In the genomic region with DNA sequence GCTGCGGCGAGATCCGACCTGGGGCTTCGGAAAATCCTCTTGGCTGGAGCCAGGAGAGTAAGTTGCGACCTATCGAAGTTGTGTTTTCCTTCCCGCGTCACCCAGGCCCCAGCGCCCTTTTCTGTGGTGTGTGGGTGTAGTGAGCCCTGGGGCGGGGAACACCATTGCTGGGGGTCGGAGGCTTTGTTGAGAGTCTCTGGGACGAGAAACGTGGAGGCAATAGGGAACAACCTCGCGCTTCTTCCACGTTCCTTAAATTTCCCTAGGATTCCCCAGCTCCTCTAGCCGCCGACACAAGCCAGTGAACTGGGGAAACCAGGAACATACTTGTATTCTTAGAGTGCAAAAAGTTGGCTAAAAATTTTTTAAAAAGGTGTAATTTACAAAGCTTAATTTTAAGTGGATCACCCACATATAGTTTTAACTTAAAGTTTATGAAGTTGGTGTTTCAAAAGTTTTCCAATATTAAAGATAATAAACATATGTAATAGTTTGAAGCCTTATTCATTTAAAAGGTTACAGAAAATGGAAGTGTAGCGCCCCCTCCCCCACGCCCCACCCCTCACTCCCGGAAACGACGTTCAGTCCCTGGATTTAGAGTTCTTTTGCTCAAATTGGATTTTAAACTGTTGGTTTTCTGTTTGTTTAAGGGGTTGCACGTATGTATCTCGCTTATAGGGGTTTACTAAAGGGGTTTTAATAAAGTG, we compare ENCODE assay signal across 8 cellular contexts. TPM values are rescaled to one million over a fixed set of nuclear protein-coding genes. Genes with fewer than 3 reads are reported as not detected.
DNase-seq lines count a peak whose midpoint lies in the region; ATAC-seq, FAIRE-seq and TF ChIP-seq lines count a peak whose summit lies in the region.

No MANE protein-coding gene starts in this region.

- no peaks in the 10 kb centered on the region for H3K27me3 ChIP-seq in astrocyte (ENCODE audit: insufficient read depth, low read length)
- no peaks in the 10 kb centered on the region for H3K27me3 ChIP-seq in liver (ENCODE audit: control insufficient read depth in 4 of 4, insufficient read depth in 4 of 4, low read length in 3 of 4)

- peaks cover 37% of the 10 kb centered on the region for H3K27me3 Mint-ChIP-seq in activated CD4-positive, alpha-beta T cell treated with anti-CD3 and anti-CD28 coated beads, Interleukin-2, amount 10 ng/mL, durations not matched to agents 24 days and 14 days
- H3K27me3 Mint-ChIP-seq in astrocyte (ENCODE audit: low read depth, unreplicated experiment) (no peaks in the 10 kb centered on the region), type B pancreatic cell (no peaks in the 10 kb centered on the region)

- TF ChIP-seq CTCF in astrocyte (IDR thresholded peaks at IDR 0.05; ENCODE audit: insufficient read depth, low read depth, low read length) (no peak), liver (IDR thresholded peaks at IDR 0.05; ENCODE audit: low read depth, low read length, missing input control) (no peak), type B pancreatic cell (conservative IDR thresholded peaks at IDR 0.05) (no peak)

- no peak for TF ChIP-seq RAD21 in liver (IDR thresholded peaks at IDR 0.05)

- H2AFZ ChIP-seq in astrocyte (ENCODE audit: low read depth, low read length), result peak overlapping the region; percentile 90

- H3K4me3 ChIP-seq in astrocyte (ENCODE audit: insufficient read depth, low read depth, low read length) (peak overlapping the region; percentile 73), liver (ENCODE audit: low read depth in 1 of 3, low read length in 3 of 3) (peak overlapping the region; percentile 59 to 73 (median 71))

- H3K27ac Mint-ChIP-seq in activated CD4-positive, alpha-beta T cell treated with anti-CD3 and anti-CD28 coated beads, Interleukin-2, amount 10 ng/mL, durations not matched to agents 24 days and 14 days, result no peak overlapping the region
- H3K27ac Mint-ChIP-seq in astrocyte (ENCODE audit: unreplicated experiment) (peak overlapping the region; percentile 90), type B pancreatic cell (peak overlapping the region; percentile 93)

- H3K79me2 ChIP-seq in astrocyte (ENCODE audit: insufficient read depth, low read length), result peaks cover 22% of the 10 kb centered on the region

- no peak for DNase-seq in activated CD4-positive, alpha-beta T cell treated with anti-CD3 and anti-CD28 coated beads, Interleukin-2, amount 10 ng/mL, durations not matched to agents 24 days and 14 days
- no peak for DNase-seq in activated CD4-positive, alpha-beta T cell treated with anti-CD3 and anti-CD28 coated beads, Interleukin-2, amount 50 U/mL, for 1 hour
- DNase-seq in astrocyte (ENCODE audit: low read depth) (peak; percentile 28), type B pancreatic cell (ENCODE audit: extremely low spot score, unreplicated experiment) (peak; percentile 70), GF-D8 (lab: John Stamatoyannopoulos, UW) (no peak)

- no peaks in the 10 kb centered on the region for H3K9me3 Mint-ChIP-seq in activated CD4-positive, alpha-beta T cell treated with anti-CD3 and anti-CD28 coated beads, Interleukin-2, amount 10 ng/mL, durations not matched to agents 24 days and 14 days
- H3K9me3 Mint-ChIP-seq in astrocyte (ENCODE audit: unreplicated experiment), result no peaks in the 10 kb centered on the region
- no peaks in the 10 kb centered on the region for H3K9me3 Mint-ChIP-seq in type B pancreatic cell

- peak overlapping the region; percentile 69 for H3K27ac ChIP-seq in astrocyte (ENCODE audit: low read depth, low read length)
- H3K27ac ChIP-seq in liver (ENCODE audit: low read depth in 1 of 2, low read length in 2 of 2), result peak overlapping the region; percentile 67 to 76

- H3K36me3 Mint-ChIP-seq in activated CD4-positive, alpha-beta T cell treated with anti-CD3 and anti-CD28 coated beads, Interleukin-2, amount 10 ng/mL, durations not matched to agents 24 days and 14 days (ENCODE audit: low read depth), result no peaks in the 10 kb centered on the region
- H3K36me3 Mint-ChIP-seq in astrocyte (ENCODE audit: low read depth, unreplicated experiment), result no peaks in the 10 kb centered on the region
- peaks cover 7% of the 10 kb centered on the region for H3K36me3 Mint-ChIP-seq in type B pancreatic cell

- intact Hi-C loops in activated CD4-positive, alpha-beta T cell treated with anti-CD3 and anti-CD28 coated beads, Interleukin-2, amount 10 ng/mL, durations not matched to agents 24 days and 14 days (cut with micrococcal nuclease), result no loop called here

- H3K4me1 ChIP-seq in astrocyte (ENCODE audit: insufficient read depth, low read length), result no peaks in the 10 kb centered on the region
- peaks cover 0 to 4% (median 3%) of the 10 kb centered on the region in 4 donors for H3K4me1 ChIP-seq in liver (ENCODE audit: control insufficient read depth in 4 of 4, insufficient read depth in 4 of 4, low read length in 3 of 4)

- no peak for FAIRE-seq in astrocyte (lab: Jason Lieb, UNC)

- H3K36me3 ChIP-seq in astrocyte (ENCODE audit: insufficient read depth, low read length), result no peaks in the 10 kb centered on the region
- no peaks in the 10 kb centered on the region for H3K36me3 ChIP-seq in liver (ENCODE audit: control insufficient read depth in 4 of 4, insufficient read depth in 3 of 4, low read depth in 1 of 4, low read length in 3 of 4)

- H3K9ac ChIP-seq in astrocyte (ENCODE audit: low read length), result peak overlapping the region; percentile 86
- peak overlapping the region; percentile 40 to 62 for H3K9ac ChIP-seq in liver (ENCODE audit: low read depth in 1 of 2, low read length in 2 of 2)

- WGBS in liver, result 2% methylated on average over 25 of the region's 25 CpGs

- no peaks in the 10 kb centered on the region for H4K20me1 ChIP-seq in astrocyte (ENCODE audit: insufficient read depth, low read length)

- peak overlapping the region; percentile 89 for H3K4me2 ChIP-seq in astrocyte (ENCODE audit: low read length)

- peaks cover 2% of the 10 kb centered on the region for H3K4me1 Mint-ChIP-seq in activated CD4-positive, alpha-beta T cell treated with anti-CD3 and anti-CD28 coated beads, Interleukin-2, amount 10 ng/mL, durations not matched to agents 24 days and 14 days
- peaks cover 10% of the 10 kb centered on the region for H3K4me1 Mint-ChIP-seq in astrocyte (ENCODE audit: low read depth, unreplicated experiment)
- peaks cover 13% of the 10 kb centered on the region for H3K4me1 Mint-ChIP-seq in type B pancreatic cell (ENCODE audit: unreplicated experiment)

- peak overlapping the region; percentile 81 for H3K4me3 Mint-ChIP-seq in activated CD4-positive, alpha-beta T cell treated with anti-CD3 and anti-CD28 coated beads, Interleukin-2, amount 10 ng/mL, durations not matched to agents 24 days and 14 days
- peak overlapping the region; percentile 97 for H3K4me3 Mint-ChIP-seq in astrocyte (ENCODE audit: unreplicated experiment)
- H3K4me3 Mint-ChIP-seq in type B pancreatic cell, result peak overlapping the region; percentile 95

- H3K9me3 ChIP-seq in astrocyte (ENCODE audit: insufficient read depth, low read depth, low read length), result no peaks in the 10 kb centered on the region
- H3K9me3 ChIP-seq in liver (ENCODE audit: control insufficient read depth in 4 of 4, low read length in 3 of 4), result no peaks in the 10 kb centered on the region

- ATAC-seq in HG03432 (IDR thresholded peaks at IDR 0.05; ENCODE audit: unreplicated experiment) (peak; percentile 15), GM18519 (IDR thresholded peaks at IDR 0.05; ENCODE audit: low FRiP score, unreplicated experiment) (no peak)

TF ChIP-seq in liver, 16 proteins besides CTCF, POLR2A, EP300 and RAD21:
- TF ChIP-seq RXRA (IDR thresholded peaks at IDR 0.05) (no peak), YY1 (IDR thresholded peaks at IDR 0.05) (no peak), REST (IDR thresholded peaks at IDR 0.05) (no peak), ATF3 (IDR thresholded peaks at IDR 0.05) (no peak), JUND (IDR thresholded peaks at IDR 0.05) (no peak), SP1 (IDR thresholded peaks at IDR 0.05) (no peak), NR2F2 (IDR thresholded peaks at IDR 0.05) (no peak)

RNA-seq across cellular contexts. Expression of gene DSG2, which starts 0.6 kb away (rescaled TPM):
- total RNA-seq in activated CD4-positive, alpha-beta T cell treated with anti-CD3 and anti-CD28 coated beads, Interleukin-2, amount 10 ng/mL, durations not matched to agents 24 days and 14 days, result 0.33 and 0.47 TPM in 2 replicates
- 154 and 168 TPM in 2 replicates for total RNA-seq in astrocyte
- 10 to 100 TPM; 11.6 to 13.9 TPM for total RNA-seq in liver
- 1 to 10 TPM; 5.4 to 7.5 TPM for polyA plus RNA-seq in liver
- total RNA-seq in type B pancreatic cell (ENCODE audit: low replicate concordance), result 117 and 272 TPM in 2 replicates

RNA-seq across cellular contexts. Expression of gene DSG3, which starts 51.1 kb away (rescaled TPM):
- total RNA-seq in activated CD4-positive, alpha-beta T cell treated with anti-CD3 and anti-CD28 coated beads, Interleukin-2, amount 10 ng/mL, durations not matched to agents 24 days and 14 days, result not detected in 2 replicates
- total RNA-seq in astrocyte (0.29 and 0.64 TPM in 2 replicates), liver (not detected), type B pancreatic cell (ENCODE audit: low replicate concordance) (1.1 and 4.5 TPM in 2 replicates)
- not detected for polyA plus RNA-seq in liver

Comparison
In these comparisons a context has a peak if more than half of its experiments do, and no peak if none do; other contexts are left out.
1. DNase-seq: peak in astrocyte (single experiment) and type B pancreatic cell (single experiment); none in activated CD4-positive, alpha-beta T cell treated with anti-CD3 and anti-CD28 coated beads, Interleukin-2, amount 10 ng/mL, durations not matched to agents 24 days and 14 days (single experiment), activated CD4-positive, alpha-beta T cell treated with anti-CD3 and anti-CD28 coated beads, Interleukin-2, amount 50 U/mL, for 1 hour (single experiment) and GF-D8 (single experiment).
2. Peak in every context shown above with its lines, with median percentiles within 50 percentile points of each other: H3K4me3 Mint-ChIP-seq.